1 cellular context compared by ENCODE assay signal in the genomic region with DNA sequence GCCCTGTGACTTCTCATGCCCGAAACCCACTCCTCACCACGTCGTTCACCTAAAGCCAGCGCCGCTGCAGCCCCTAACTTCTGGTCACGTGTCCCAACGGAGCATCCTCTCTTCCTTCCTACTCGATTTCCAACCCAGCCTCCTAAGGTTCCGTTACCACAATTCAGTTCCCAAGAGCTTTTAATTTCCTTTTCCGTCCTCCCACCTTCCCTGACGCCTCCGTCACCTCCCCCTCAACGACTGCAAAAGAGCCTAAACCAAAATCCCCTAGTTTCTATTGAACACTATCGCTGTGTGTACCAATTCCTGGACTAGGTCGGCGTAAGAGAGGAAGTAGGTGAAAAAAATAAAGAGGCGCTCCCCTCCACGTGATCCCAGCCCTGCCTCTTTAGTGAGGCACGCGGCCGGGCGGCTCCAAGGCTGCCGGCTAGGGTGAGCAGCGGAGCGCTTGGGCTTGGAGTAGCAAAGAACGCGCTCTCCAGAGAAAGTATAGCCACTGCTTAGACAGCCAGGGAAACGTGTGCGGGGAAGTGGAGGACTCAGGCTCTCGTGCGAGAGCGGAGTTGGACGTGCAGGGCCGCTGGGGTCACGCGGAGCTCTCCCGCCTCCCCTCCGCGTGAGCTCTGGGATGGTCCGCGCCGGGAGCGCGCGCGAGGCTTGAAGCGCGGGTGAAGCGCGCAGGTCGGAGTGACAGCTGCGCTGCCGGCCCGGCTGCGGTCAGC.
TF ChIP-seq lines count a peak whose summit lies in the region.

A gene (plus strand): TSS at position 685 of the 722 bp plus-strand sequence.
A gene (minus strand): TSS at position 82 of the 722 bp plus-strand sequence. CDS start 1,189 bp downstream, outside the sequence.

TF ChIP-seq in K562, 482 proteins besides CTCF, POLR2A, EP300 and RAD21 (continued from another document and continues in another):
- TF ChIP-seq, protein P1, sequence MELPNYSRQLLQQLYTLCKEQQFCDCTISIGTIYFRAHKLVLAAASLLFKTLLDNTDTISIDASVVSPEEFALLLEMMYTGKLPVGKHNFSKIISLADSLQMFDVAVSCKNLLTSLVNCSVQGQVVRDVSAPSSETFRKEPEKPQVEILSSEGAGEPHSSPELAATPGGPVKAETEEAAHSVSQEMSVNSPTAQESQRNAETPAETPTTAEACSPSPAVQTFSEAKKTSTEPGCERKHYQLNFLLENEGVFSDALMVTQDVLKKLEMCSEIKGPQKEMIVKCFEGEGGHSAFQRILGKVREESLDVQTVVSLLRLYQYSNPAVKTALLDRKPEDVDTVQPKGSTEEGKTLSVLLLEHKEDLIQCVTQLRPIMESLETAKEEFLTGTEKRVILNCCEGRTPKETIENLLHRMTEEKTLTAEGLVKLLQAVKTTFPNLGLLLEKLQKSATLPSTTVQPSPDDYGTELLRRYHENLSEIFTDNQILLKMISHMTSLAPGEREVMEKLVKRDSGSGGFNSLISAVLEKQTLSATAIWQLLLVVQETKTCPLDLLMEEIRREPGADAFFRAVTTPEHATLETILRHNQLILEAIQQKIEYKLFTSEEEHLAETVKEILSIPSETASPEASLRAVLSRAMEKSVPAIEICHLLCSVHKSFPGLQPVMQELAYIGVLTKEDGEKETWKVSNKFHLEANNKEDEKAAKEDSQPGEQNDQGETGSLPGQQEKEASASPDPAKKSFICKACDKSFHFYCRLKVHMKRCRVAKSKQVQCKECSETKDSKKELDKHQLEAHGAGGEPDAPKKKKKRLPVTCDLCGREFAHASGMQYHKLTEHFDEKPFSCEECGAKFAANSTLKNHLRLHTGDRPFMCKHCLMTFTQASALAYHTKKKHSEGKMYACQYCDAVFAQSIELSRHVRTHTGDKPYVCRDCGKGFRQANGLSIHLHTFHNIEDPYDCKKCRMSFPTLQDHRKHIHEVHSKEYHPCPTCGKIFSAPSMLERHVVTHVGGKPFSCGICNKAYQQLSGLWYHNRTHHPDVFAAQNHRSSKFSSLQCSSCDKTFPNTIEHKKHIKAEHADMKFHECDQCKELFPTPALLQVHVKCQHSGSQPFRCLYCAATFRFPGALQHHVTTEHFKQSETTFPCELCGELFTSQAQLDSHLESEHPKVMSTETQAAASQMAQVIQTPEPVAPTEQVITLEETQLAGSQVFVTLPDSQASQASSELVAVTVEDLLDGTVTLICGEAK (IDR thresholded peaks at IDR 0.05) = peak; percentile 99
- TF ChIP-seq, protein P1 (CRISPR knock-in tag; IDR thresholded peaks at IDR 0.05) = no peak
- TF ChIP-seq, protein P2, sequence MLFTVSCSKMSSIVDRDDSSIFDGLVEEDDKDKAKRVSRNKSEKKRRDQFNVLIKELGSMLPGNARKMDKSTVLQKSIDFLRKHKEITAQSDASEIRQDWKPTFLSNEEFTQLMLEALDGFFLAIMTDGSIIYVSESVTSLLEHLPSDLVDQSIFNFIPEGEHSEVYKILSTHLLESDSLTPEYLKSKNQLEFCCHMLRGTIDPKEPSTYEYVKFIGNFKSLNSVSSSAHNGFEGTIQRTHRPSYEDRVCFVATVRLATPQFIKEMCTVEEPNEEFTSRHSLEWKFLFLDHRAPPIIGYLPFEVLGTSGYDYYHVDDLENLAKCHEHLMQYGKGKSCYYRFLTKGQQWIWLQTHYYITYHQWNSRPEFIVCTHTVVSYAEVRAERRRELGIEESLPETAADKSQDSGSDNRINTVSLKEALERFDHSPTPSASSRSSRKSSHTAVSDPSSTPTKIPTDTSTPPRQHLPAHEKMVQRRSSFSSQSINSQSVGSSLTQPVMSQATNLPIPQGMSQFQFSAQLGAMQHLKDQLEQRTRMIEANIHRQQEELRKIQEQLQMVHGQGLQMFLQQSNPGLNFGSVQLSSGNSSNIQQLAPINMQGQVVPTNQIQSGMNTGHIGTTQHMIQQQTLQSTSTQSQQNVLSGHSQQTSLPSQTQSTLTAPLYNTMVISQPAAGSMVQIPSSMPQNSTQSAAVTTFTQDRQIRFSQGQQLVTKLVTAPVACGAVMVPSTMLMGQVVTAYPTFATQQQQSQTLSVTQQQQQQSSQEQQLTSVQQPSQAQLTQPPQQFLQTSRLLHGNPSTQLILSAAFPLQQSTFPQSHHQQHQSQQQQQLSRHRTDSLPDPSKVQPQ (CRISPR knock-in tag; IDR thresholded peaks at IDR 0.05; ENCODE audit: borderline replicate concordance) = peak; percentile 97
- TF ChIP-seq, protein P3, sequence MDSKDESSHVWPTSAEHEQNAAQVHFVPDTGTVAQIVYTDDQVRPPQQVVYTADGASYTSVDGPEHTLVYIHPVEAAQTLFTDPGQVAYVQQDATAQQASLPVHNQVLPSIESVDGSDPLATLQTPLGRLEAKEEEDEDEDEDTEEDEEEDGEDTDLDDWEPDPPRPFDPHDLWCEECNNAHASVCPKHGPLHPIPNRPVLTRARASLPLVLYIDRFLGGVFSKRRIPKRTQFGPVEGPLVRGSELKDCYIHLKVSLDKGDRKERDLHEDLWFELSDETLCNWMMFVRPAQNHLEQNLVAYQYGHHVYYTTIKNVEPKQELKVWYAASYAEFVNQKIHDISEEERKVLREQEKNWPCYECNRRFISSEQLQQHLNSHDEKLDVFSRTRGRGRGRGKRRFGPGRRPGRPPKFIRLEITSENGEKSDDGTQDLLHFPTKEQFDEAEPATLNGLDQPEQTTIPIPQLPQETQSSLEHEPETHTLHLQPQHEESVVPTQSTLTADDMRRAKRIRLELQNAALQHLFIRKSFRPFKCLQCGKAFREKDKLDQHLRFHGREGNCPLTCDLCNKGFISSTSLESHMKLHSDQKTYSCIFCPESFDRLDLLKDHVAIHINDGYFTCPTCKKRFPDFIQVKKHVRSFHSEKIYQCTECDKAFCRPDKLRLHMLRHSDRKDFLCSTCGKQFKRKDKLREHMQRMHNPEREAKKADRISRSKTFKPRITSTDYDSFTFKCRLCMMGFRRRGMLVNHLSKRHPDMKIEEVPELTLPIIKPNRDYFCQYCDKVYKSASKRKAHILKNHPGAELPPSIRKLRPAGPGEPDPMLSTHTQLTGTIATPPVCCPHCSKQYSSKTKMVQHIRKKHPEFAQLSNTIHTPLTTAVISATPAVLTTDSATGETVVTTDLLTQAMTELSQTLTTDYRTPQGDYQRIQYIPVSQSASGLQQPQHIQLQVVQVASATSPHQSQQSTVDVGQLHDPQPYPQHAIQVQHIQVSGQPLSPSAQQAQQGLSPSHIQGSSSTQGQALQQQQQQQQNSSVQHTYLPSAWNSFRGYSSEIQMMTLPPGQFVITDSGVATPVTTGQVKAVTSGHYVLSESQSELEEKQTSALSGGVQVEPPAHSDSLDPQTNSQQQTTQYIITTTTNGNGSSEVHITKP (IDR thresholded peaks at IDR 0.05; ENCODE audit: partially characterized antibody) = peak; percentile 100
- TF ChIP-seq, protein P4, sequence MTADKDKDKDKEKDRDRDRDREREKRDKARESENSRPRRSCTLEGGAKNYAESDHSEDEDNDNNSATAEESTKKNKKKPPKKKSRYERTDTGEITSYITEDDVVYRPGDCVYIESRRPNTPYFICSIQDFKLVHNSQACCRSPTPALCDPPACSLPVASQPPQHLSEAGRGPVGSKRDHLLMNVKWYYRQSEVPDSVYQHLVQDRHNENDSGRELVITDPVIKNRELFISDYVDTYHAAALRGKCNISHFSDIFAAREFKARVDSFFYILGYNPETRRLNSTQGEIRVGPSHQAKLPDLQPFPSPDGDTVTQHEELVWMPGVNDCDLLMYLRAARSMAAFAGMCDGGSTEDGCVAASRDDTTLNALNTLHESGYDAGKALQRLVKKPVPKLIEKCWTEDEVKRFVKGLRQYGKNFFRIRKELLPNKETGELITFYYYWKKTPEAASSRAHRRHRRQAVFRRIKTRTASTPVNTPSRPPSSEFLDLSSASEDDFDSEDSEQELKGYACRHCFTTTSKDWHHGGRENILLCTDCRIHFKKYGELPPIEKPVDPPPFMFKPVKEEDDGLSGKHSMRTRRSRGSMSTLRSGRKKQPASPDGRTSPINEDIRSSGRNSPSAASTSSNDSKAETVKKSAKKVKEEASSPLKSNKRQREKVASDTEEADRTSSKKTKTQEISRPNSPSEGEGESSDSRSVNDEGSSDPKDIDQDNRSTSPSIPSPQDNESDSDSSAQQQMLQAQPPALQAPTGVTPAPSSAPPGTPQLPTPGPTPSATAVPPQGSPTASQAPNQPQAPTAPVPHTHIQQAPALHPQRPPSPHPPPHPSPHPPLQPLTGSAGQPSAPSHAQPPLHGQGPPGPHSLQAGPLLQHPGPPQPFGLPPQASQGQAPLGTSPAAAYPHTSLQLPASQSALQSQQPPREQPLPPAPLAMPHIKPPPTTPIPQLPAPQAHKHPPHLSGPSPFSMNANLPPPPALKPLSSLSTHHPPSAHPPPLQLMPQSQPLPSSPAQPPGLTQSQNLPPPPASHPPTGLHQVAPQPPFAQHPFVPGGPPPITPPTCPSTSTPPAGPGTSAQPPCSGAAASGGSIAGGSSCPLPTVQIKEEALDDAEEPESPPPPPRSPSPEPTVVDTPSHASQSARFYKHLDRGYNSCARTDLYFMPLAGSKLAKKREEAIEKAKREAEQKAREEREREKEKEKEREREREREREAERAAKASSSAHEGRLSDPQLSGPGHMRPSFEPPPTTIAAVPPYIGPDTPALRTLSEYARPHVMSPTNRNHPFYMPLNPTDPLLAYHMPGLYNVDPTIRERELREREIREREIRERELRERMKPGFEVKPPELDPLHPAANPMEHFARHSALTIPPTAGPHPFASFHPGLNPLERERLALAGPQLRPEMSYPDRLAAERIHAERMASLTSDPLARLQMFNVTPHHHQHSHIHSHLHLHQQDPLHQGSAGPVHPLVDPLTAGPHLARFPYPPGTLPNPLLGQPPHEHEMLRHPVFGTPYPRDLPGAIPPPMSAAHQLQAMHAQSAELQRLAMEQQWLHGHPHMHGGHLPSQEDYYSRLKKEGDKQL (CRISPR knock-in tag; IDR thresholded peaks at IDR 0.05; ENCODE audit: borderline replicate concordance) = no peak
- TF ChIP-seq SOX6 (IDR thresholded peaks at IDR 0.05) = peak; percentile 41
- TF ChIP-seq ZKSCAN1 (IDR thresholded peaks at IDR 0.05; ENCODE audit: low read depth, low read length) = peak; percentile 15; the same call in 1 of the 2 replicates
- peak; percentile 96 for TF ChIP-seq BHLHE40 (IDR thresholded peaks at IDR 0.05; ENCODE audit: low read length)
- peak; percentile 56 for TF ChIP-seq NCOR1 (IDR thresholded peaks at IDR 0.05)
- TF ChIP-seq ZNF699 (CRISPR knock-in tag; IDR thresholded peaks at IDR 0.05; ENCODE audit: insufficient replicate concordance) = no peak
- peak; percentile 31; the same call in 1 of the 2 replicates for TF ChIP-seq ZFX (CRISPR knock-in tag; IDR thresholded peaks at IDR 0.05)
- TF ChIP-seq, protein P5, sequence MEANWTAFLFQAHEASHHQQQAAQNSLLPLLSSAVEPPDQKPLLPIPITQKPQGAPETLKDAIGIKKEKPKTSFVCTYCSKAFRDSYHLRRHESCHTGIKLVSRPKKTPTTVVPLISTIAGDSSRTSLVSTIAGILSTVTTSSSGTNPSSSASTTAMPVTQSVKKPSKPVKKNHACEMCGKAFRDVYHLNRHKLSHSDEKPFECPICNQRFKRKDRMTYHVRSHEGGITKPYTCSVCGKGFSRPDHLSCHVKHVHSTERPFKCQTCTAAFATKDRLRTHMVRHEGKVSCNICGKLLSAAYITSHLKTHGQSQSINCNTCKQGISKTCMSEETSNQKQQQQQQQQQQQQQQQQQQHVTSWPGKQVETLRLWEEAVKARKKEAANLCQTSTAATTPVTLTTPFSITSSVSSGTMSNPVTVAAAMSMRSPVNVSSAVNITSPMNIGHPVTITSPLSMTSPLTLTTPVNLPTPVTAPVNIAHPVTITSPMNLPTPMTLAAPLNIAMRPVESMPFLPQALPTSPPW (CRISPR knock-in tag; IDR thresholded peaks at IDR 0.05) = no peak; the same call in 1 of the 2 replicates
- TF ChIP-seq NFIC (IDR thresholded peaks at IDR 0.05) = peak; percentile 50; the same call in 1 of the 2 replicates
- TF ChIP-seq NELFE (IDR thresholded peaks at IDR 0.05; ENCODE audit: insufficient read depth, insufficient read length) = no peak
- TF ChIP-seq SIN3A (IDR thresholded peaks at IDR 0.05; ENCODE audit: borderline replicate concordance in 2 of 2, control insufficient read depth in 1 of 2, low read depth in 2 of 2, low read length in 2 of 2) = peak; percentile 92 to 98; a peak in 3 of 4 replicates
- TF ChIP-seq HDAC1 (IDR thresholded peaks at IDR 0.05) = peak; percentile 83 to 99
- TF ChIP-seq CBX3 (IDR thresholded peaks at IDR 0.05; ENCODE audit: borderline replicate concordance in 1 of 2, low read length in 2 of 2) = peak in 1 of 2 experiments; percentile 87; a peak in 2 of 3 replicates
